Comparison of ENCODE assay signal across 15 cellular contexts in genomic region chr4:107654694-107655093, GRCh38.
DNase-seq lines count a peak whose midpoint lies in the region; ATAC-seq, FAIRE-seq and TF ChIP-seq lines count a peak whose summit lies in the region.
"Had no signal": no experiment of that assay in that cellular context is flagged by ENCODE, and none has a peak within 500 bp of the region (broad histone marks: within the 10 kb centered on the region; RNA-seq: fewer than 3 reads in every experiment).

No MANE protein-coding gene starts in this region.

- DNase-seq in NCI-H128 (lab: John Stamatoyannopoulos, UW; ENCODE audit: unreplicated experiment) (peak; percentile 3), RWPE1 (ENCODE audit: low spot score) (peak; percentile 0), hepatocyte (ENCODE audit: low spot score) (peak; percentile 23), GOT3 (lab: John Stamatoyannopoulos, UW) (no peak), D721Med (ENCODE audit: insufficient read length, low spot score) (no peak), KBM-7 (no peak)
- DNase-seq in stimulated activated naive B cell treated with anti-CD40 and anti-IgM and Interleukin-4, amounts not matched to agents 10 μg/mL and 1 μg/mL and 100 μg/mL, for 72 hours, result no peak
- DNase-seq: activated CD4-positive, alpha-beta memory T cell treated with anti-CD3 and anti-CD28 coated beads for 36 hours; activated effector memory CD4-positive, alpha-beta T cell treated with anti-CD3 and anti-CD28 coated beads, Interleukin-2, amount 50 U/mL, for 16 hours; DND-41; NK-92 treated with Interleukin-12 subunit alpha and Interleukin-12 subunit beta, amount 100 ng/mL, for 24 hours; SIG-M5 had no signal

- no peak overlapping the region for H3K4me2 ChIP-seq in hepatocyte

- peak; percentile 48 for TF ChIP-seq CTCF in C4-2B (conservative IDR thresholded peaks at IDR 0.05)
- TF ChIP-seq CTCF in RWPE1 (conservative IDR thresholded peaks at IDR 0.05; ENCODE audit: low read depth), result no peak
- peak; percentile 11 for TF ChIP-seq CTCF in hepatocyte (IDR thresholded peaks at IDR 0.05; ENCODE audit: poor library complexity)
- TF ChIP-seq CTCF in D721Med (IDR thresholded peaks at IDR 0.05; ENCODE audit: insufficient read depth, missing control alignments), result no peak

- H3K27me3 Mint-ChIP-seq in stimulated activated naive B cell treated with anti-CD40 and anti-IgM and Interleukin-4, amounts not matched to agents 10 μg/mL and 1 μg/mL and 100 μg/mL, for 72 hours, result no peaks in the 10 kb centered on the region
- H3K27me3 Mint-ChIP-seq: activated CD4-positive, alpha-beta memory T cell treated with anti-CD3 and anti-CD28 coated beads for 36 hours had no signal

- no peak overlapping the region for H3K4me3 ChIP-seq in hepatocyte
- H3K4me3 ChIP-seq: gastroesophageal sphincter had no signal

- no peaks in the 10 kb centered on the region for H3K9me2 ChIP-seq in hepatocyte (replicated peaks; ENCODE audit: insufficient read depth)

- H4K20me1 ChIP-seq in hepatocyte (ENCODE audit: insufficient read depth, poor library complexity, severe bottlenecking), result no peaks in the 10 kb centered on the region

- no peak overlapping the region for H3K4me3 Mint-ChIP-seq in stimulated activated naive B cell treated with anti-CD40 and anti-IgM and Interleukin-4, amounts not matched to agents 10 μg/mL and 1 μg/mL and 100 μg/mL, for 72 hours
- H3K4me3 Mint-ChIP-seq: activated CD4-positive, alpha-beta memory T cell treated with anti-CD3 and anti-CD28 coated beads for 36 hours had no signal

- H3K27ac ChIP-seq in C4-2B, result no peak overlapping the region
- no peak overlapping the region for H3K27ac ChIP-seq in RWPE1
- H3K27ac ChIP-seq in hepatocyte, result no peak overlapping the region
- H3K27ac ChIP-seq: gastroesophageal sphincter had no signal

- no peak for FAIRE-seq in D721Med (lab: Jason Lieb, UNC)
- FAIRE-seq: endometrium had no signal

- no peaks in the 10 kb centered on the region for H3K4me1 Mint-ChIP-seq in stimulated activated naive B cell treated with anti-CD40 and anti-IgM and Interleukin-4, amounts not matched to agents 10 μg/mL and 1 μg/mL and 100 μg/mL, for 72 hours

- no peaks in the 10 kb centered on the region for H3K27me3 ChIP-seq in hepatocyte
- H3K27me3 ChIP-seq: gastroesophageal sphincter had no signal

- CTCF ChIA-PET in RWPE1 (lab: Yijun Ruan, JAX), result no interaction called here

- peaks cover 5 to 6% of the 10 kb centered on the region in 2 donors for H3K9me3 Mint-ChIP-seq in stimulated activated naive B cell treated with anti-CD40 and anti-IgM and Interleukin-4, amounts not matched to agents 10 μg/mL and 1 μg/mL and 100 μg/mL, for 72 hours
- H3K9me3 Mint-ChIP-seq: activated CD4-positive, alpha-beta memory T cell treated with anti-CD3 and anti-CD28 coated beads for 36 hours had no signal

- POLR2A ChIA-PET in RWPE1 (lab: Yijun Ruan, JAX; ENCODE audit: low non-redundant PET), result no interaction called here

- H3K27ac Mint-ChIP-seq in stimulated activated naive B cell treated with anti-CD40 and anti-IgM and Interleukin-4, amounts not matched to agents 10 μg/mL and 1 μg/mL and 100 μg/mL, for 72 hours, result no peak overlapping the region
- H3K27ac Mint-ChIP-seq: activated CD4-positive, alpha-beta memory T cell treated with anti-CD3 and anti-CD28 coated beads for 36 hours had no signal

- H3K36me3 Mint-ChIP-seq in stimulated activated naive B cell treated with anti-CD40 and anti-IgM and Interleukin-4, amounts not matched to agents 10 μg/mL and 1 μg/mL and 100 μg/mL, for 72 hours, result peaks cover 40 to 67% of the 10 kb centered on the region in 2 donors

- no peak for ATAC-seq in stimulated activated naive B cell treated with anti-CD40 and anti-IgM and Interleukin-4, amounts not matched to agents 10 μg/mL and 1 μg/mL and 100 μg/mL, for 72 hours (replicated peaks)
- ATAC-seq: gastroesophageal sphincter had no signal

- no peaks in the 10 kb centered on the region for H3K36me3 ChIP-seq in hepatocyte (replicated peaks; ENCODE audit: insufficient read depth, low read depth)

- 50% methylated on average over 10 of the region's 10 CpGs for WGBS in hepatocyte (ENCODE audit: low lambda C conversion rate, missing lambda C conversion rate)

- no peaks in the 10 kb centered on the region for H3K9me3 ChIP-seq in hepatocyte (ENCODE audit: low read depth)
- H3K9me3 ChIP-seq: gastroesophageal sphincter had no signal

- peaks cover under 1% of the 10 kb centered on the region for H3K79me2 ChIP-seq in hepatocyte

- H3K4me1 ChIP-seq in hepatocyte (ENCODE audit: insufficient read depth), result no peaks in the 10 kb centered on the region

- H2AFZ ChIP-seq in hepatocyte, result no peak overlapping the region

- in situ Hi-C loops in KBM-7 (cut with MboI; ENCODE audit: low pct_unique_long_range_greater_than_20kb, low sequenced_read_pairs), result no loop called here

Comparison
In these comparisons a context has a peak if more than half of its experiments do, and no peak if none do; other contexts are left out.
1. CTCF ChIP-seq: peak in C4-2B (single experiment) and hepatocyte (single experiment); none in RWPE1 (single experiment) and D721Med (single experiment).
2. DNase-seq: peak in NCI-H128 (single experiment), RWPE1 (single experiment) and hepatocyte (single experiment); none in GOT3 (single experiment), D721Med (single experiment), KBM-7 (single experiment) and stimulated activated naive B cell treated with anti-CD40 and anti-IgM and Interleukin-4, amounts not matched to agents 10 μg/mL and 1 μg/mL and 100 μg/mL, for 72 hours (single experiment).